24 cellular contexts compared by ENCODE assay signal in genomic region chr7:7292085-7292484, GRCh38.
"Had no signal": no experiment of that assay in that cellular context is flagged by ENCODE, and none has a peak within 500 bp of the region (broad histone marks: within the 10 kb centered on the region; RNA-seq: fewer than 3 reads in every experiment).

No MANE protein-coding gene starts in this region.

- H3K4me3 ChIP-seq: ascending aorta, left ventricle myocardium inferior, neural progenitor cell, prostate gland, vagina had no signal

- H3K9me3 Mint-ChIP-seq: activated T-cell treated with anti-CD3 and anti-CD28 coated beads, Interleukin-2, amount 50 U/mL, for 24 hours; activated T-helper 17 cell treated with anti-CD3 and anti-CD28 coated beads, Interleukin-2, amount 50 U/mL, for 72 hours; neural progenitor cell; stimulated activated naive B cell treated with anti-CD40 and anti-IgM and Interleukin-4, amounts not matched to agents 10 μg/mL and 1 μg/mL and 100 μg/mL, for 72 hours had no signal

- H3K27ac ChIP-seq: ascending aorta, left ventricle myocardium inferior, neural progenitor cell, prostate gland, vagina, VCaP had no signal

- FAIRE-seq: colon, frontal cortex had no signal

- H3K4me3 Mint-ChIP-seq: activated T-cell treated with anti-CD3 and anti-CD28 coated beads, Interleukin-2, amount 50 U/mL, for 24 hours; activated T-helper 17 cell treated with anti-CD3 and anti-CD28 coated beads, Interleukin-2, amount 50 U/mL, for 72 hours; mesothelial cell of epicardium; naive thymus-derived CD8-positive, alpha-beta T cell; neural progenitor cell; stimulated activated naive B cell treated with anti-CD40 and anti-IgM and Interleukin-4, amounts not matched to agents 10 μg/mL and 1 μg/mL and 100 μg/mL, for 72 hours had no signal

- H3K4me2 ChIP-seq: neural progenitor cell had no signal

- H3K27me3 Mint-ChIP-seq: activated T-cell treated with anti-CD3 and anti-CD28 coated beads, Interleukin-2, amount 50 U/mL, for 24 hours; activated T-helper 17 cell treated with anti-CD3 and anti-CD28 coated beads, Interleukin-2, amount 50 U/mL, for 72 hours; naive thymus-derived CD8-positive, alpha-beta T cell had no signal

- H3K9ac ChIP-seq: neural progenitor cell had no signal

- ATAC-seq: activated naive CD4-positive, alpha-beta T cell treated with anti-CD3 and anti-CD28 coated beads, Interleukin-2, amount 50 U/mL, for 72 hours; activated T-helper 17 cell treated with anti-CD3 and anti-CD28 coated beads, Interleukin-2, amount 50 U/mL, for 72 hours; naive thymus-derived CD8-positive, alpha-beta T cell; stimulated activated naive B cell treated with anti-CD40 and anti-IgM and Interleukin-4, amounts not matched to agents 10 μg/mL and 1 μg/mL and 100 μg/mL, for 72 hours had no signal

- H3K27ac Mint-ChIP-seq: activated naive CD4-positive, alpha-beta T cell treated with anti-CD3 and anti-CD28 coated beads, Interleukin-2, amount 50 U/mL, for 72 hours; activated T-cell treated with anti-CD3 and anti-CD28 coated beads, Interleukin-2, amount 50 U/mL, for 24 hours; activated T-helper 17 cell treated with anti-CD3 and anti-CD28 coated beads, Interleukin-2, amount 50 U/mL, for 72 hours; mesothelial cell of epicardium; stimulated activated naive B cell treated with anti-CD40 and anti-IgM and Interleukin-4, amounts not matched to agents 10 μg/mL and 1 μg/mL and 100 μg/mL, for 72 hours had no signal

- H2AFZ ChIP-seq: neural progenitor cell had no signal

- H3K4me1 ChIP-seq: ascending aorta, left ventricle myocardium inferior, neural progenitor cell, prostate gland, vagina had no signal

- H3K9me3 ChIP-seq: ascending aorta, prostate gland, vagina had no signal

- H3K4me1 Mint-ChIP-seq: activated T-helper 17 cell treated with anti-CD3 and anti-CD28 coated beads, Interleukin-2, amount 50 U/mL, for 72 hours; mesothelial cell of epicardium; naive thymus-derived CD8-positive, alpha-beta T cell; neural progenitor cell; stimulated activated naive B cell treated with anti-CD40 and anti-IgM and Interleukin-4, amounts not matched to agents 10 μg/mL and 1 μg/mL and 100 μg/mL, for 72 hours had no signal

- H3K36me3 Mint-ChIP-seq: activated naive CD4-positive, alpha-beta T cell treated with anti-CD3 and anti-CD28 coated beads, Interleukin-2, amount 50 U/mL, for 72 hours; mesothelial cell of epicardium; naive thymus-derived CD8-positive, alpha-beta T cell; neural progenitor cell; stimulated activated naive B cell treated with anti-CD40 and anti-IgM and Interleukin-4, amounts not matched to agents 10 μg/mL and 1 μg/mL and 100 μg/mL, for 72 hours had no signal

- DNase-seq: activated CD4-positive, alpha-beta T cell treated with anti-CD3 and anti-CD28 coated beads for 1 hour; activated CD8-positive, alpha-beta memory T cell treated with anti-CD3 and anti-CD28 coated beads for 24 hours; activated CD8-positive, alpha-beta memory T cell treated with anti-CD3 and anti-CD28 coated beads, Interleukin-2, amount 50 U/mL, for 4 hours; activated T-cell treated with anti-CD3 and anti-CD28 coated beads, Interleukin-2, amount 50 U/mL, for 24 hours; central memory CD4-positive, alpha-beta T cell; effector memory CD4-positive, alpha-beta T cell; hippocampal formation; kidney glomerular epithelial cell; left ventricle myocardium inferior; mammary epithelial cell; naive thymus-derived CD8-positive, alpha-beta T cell; stimulated activated CD4-positive, alpha-beta T cell treated with anti-CD3 and anti-CD28 coated beads, Interleukin-2, amount 100 ng/mL, for 48 hours; stimulated activated CD8-positive, alpha-beta memory T cell treated with anti-CD3 and anti-CD28 coated beads, Interleukin-4, amount 100 ng/mL, for 48 hours; stimulated activated naive B cell treated with anti-CD40 and anti-IgM and Interleukin-4, amounts not matched to agents 10 μg/mL and 1 μg/mL and 100 μg/mL, for 72 hours had no signal

- H3K27me3 ChIP-seq: ascending aorta, neural progenitor cell, vagina had no signal

- H3K36me3 ChIP-seq: ascending aorta, left ventricle myocardium inferior, neural progenitor cell, prostate gland, vagina had no signal
